In the genomic region with DNA sequence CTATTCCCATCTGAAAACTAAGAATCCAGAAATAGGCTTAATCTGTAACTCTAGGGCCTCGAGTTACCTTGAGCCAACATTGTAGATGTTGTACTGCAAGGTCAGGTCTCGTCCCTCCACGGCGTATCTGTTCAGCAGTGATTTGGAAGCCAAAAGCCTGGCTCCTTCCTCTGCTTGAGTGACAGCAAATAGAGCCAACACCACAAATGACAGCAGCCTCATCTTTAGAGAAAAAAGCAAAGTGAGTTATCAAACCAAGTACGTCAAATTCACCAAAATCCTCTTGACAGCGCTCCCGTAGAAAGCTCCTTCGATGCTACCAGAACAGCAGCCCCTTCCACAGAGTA, we compare ENCODE assay signal across 8 cellular contexts. TPM values are rescaled to one million over a fixed set of nuclear protein-coding genes. Genes with fewer than 3 reads are reported as not detected.
DNase-seq lines count a peak whose midpoint lies in the region; ATAC-seq and TF ChIP-seq lines count a peak whose summit lies in the region.

No MANE protein-coding gene starts in this region.

- TF ChIP-seq CTCF in adrenal gland (IDR thresholded peaks at IDR 0.05) (no peak), right lobe of liver (IDR thresholded peaks at IDR 0.05) (no peak), thyroid gland (IDR thresholded peaks at IDR 0.05) (no peak)

- H3K27ac ChIP-seq in adrenal gland (peak overlapping the region; percentile 35 to 91 (median 88)), right lobe of liver (peak overlapping the region in 2 of 3 donors; percentile 68 to 75), thyroid gland (peak overlapping the region in 1 of 3 donors; percentile 89)

- peak overlapping the region; percentile 96 for H3K4me3 Mint-ChIP-seq in activated T-cell treated with anti-CD3 and anti-CD28 coated beads, Interleukin-2, amount 50 U/mL, for 4 hours

- H3K27me3 ChIP-seq in adrenal gland: no peaks in the 10 kb centered on the region
- no peaks in the 10 kb centered on the region for H3K27me3 ChIP-seq in right lobe of liver
- no peaks in the 10 kb centered on the region for H3K27me3 ChIP-seq in thyroid gland

- H3K4me3 ChIP-seq in adrenal gland (peak overlapping the region in 2 of 4 donors; percentile 60 to 89), right lobe of liver (peak overlapping the region; percentile 86 to 88 (median 87)), thyroid gland (replicated peaks in 1 of 3) (peak overlapping the region; percentile 20 to 92 (median 59))

- intact Hi-C loops in adrenal gland (cut with DNase I) (no loop called here), right lobe of liver (cut with DNase I) (no loop called here), thyroid gland (cut with DNase I) (no loop called here)

- no peak for TF ChIP-seq POLR2A in adrenal gland (IDR thresholded peaks at IDR 0.05)
- TF ChIP-seq POLR2A in right lobe of liver (IDR thresholded peaks at IDR 0.05): no peak
- TF ChIP-seq POLR2A in thyroid gland (IDR thresholded peaks at IDR 0.05): no peak

- no peaks in the 10 kb centered on the region for H3K9me3 ChIP-seq in adrenal gland (replicated peaks in 1 of 3)
- H3K9me3 ChIP-seq in right lobe of liver: no peaks in the 10 kb centered on the region
- H3K9me3 ChIP-seq in thyroid gland: no peaks in the 10 kb centered on the region

- H3K4me1 Mint-ChIP-seq in activated T-cell treated with anti-CD3 and anti-CD28 coated beads, Interleukin-2, amount 50 U/mL, for 4 hours (ENCODE audit: low read depth): peaks cover 25% of the 10 kb centered on the region

- H3K9me3 Mint-ChIP-seq in activated T-cell treated with anti-CD3 and anti-CD28 coated beads, Interleukin-2, amount 50 U/mL, for 4 hours: no peaks in the 10 kb centered on the region

- H3K4me1 ChIP-seq in adrenal gland (replicated peaks in 1 of 2): peaks cover 16 to 28% of the 10 kb centered on the region in 2 donors
- peaks cover 0 to 8% (median 3%) of the 10 kb centered on the region in 4 donors for H3K4me1 ChIP-seq in right lobe of liver
- peaks cover 6 to 9% of the 10 kb centered on the region in 2 donors for H3K4me1 ChIP-seq in thyroid gland

- peaks cover 17% of the 10 kb centered on the region for H3K36me3 Mint-ChIP-seq in activated T-cell treated with anti-CD3 and anti-CD28 coated beads, Interleukin-2, amount 50 U/mL, for 4 hours (ENCODE audit: insufficient read depth)

- no peak for ATAC-seq in activated T-cell treated with anti-CD3 and anti-CD28 coated beads, Interleukin-2, amount 50 U/mL, for 4 hours
- no peak for ATAC-seq in right lobe of liver

- 26 to 42% (median 31%) methylated on average over 8 of the region's 8 CpGs for WGBS in adrenal gland, 4 donors
- WGBS in right lobe of liver (ENCODE audit: insufficient coverage, low coverage, low lambda C conversion rate, missing lambda C conversion rate): 17% methylated on average over 4 of the region's 8 CpGs
- WGBS in thyroid gland, 2 donors: 53 to 56% methylated on average over 8 of the region's 8 CpGs

- no peaks in the 10 kb centered on the region for H3K27me3 Mint-ChIP-seq in activated T-cell treated with anti-CD3 and anti-CD28 coated beads, Interleukin-2, amount 50 U/mL, for 4 hours (ENCODE audit: low read depth)

- no peak for DNase-seq in activated T-cell treated with anti-CD3 and anti-CD28 coated beads, Interleukin-2, amount 50 U/mL, for 4 hours
- DNase-seq in activated T-cell treated with anti-CD3 and anti-CD28 coated beads for 4 hours (no peak), adrenal gland (peak in 1 of 7 donors; percentile 35), right lobe of liver (no peak), thyroid gland (no peak), NCI-H2107 treated with DMSO at 0.1 percent for 48 hours (lab: John Stamatoyannopoulos, UW; ENCODE audit: unreplicated experiment) (no peak), cortex of kidney (lab: John Stamatoyannopoulos, UW) (no peak)
- DNase-seq in activated CD4-positive, alpha-beta T cell treated with anti-CD3 and anti-CD28 coated beads, Interleukin-2, amount 50 U/mL, for 1 hour: no peak

- H3K36me3 ChIP-seq in adrenal gland (replicated peaks in 1 of 2) (peaks cover 0 to 37% of the 10 kb centered on the region in 2 donors), right lobe of liver (peaks cover 0 to 41% (median 9%) of the 10 kb centered on the region in 4 donors), thyroid gland (peaks cover 11 to 16% of the 10 kb centered on the region in 2 donors)

RNA-seq across cellular contexts. Expression of gene SSR2, which starts 0.8 kb away (rescaled TPM):
- 100 to 1,000 TPM; 167 to 183 (median 173) TPM for total RNA-seq in activated T-cell treated with anti-CD3 and anti-CD28 coated beads, Interleukin-2, amount 50 U/mL, for 4 hours
- total RNA-seq in adrenal gland (100 to 1,000 TPM; 171 to 722 (median 354) TPM), right lobe of liver (100 to 1,000 TPM in 4 of 6 experiments, 10 to 100 TPM in 2; 59.5 to 227 (median 103) TPM), thyroid gland (100 to 1,000 TPM in 3 of 4 donors, 10 to 100 TPM in 1; 78.6 to 193 (median 130) TPM)
- 100 to 1,000 TPM; 164 to 724 (median 287) TPM for polyA plus RNA-seq in adrenal gland

RNA-seq across cellular contexts. Expression of gene UBQLN4, which starts 33.7 kb away (rescaled TPM):
- total RNA-seq in activated T-cell treated with anti-CD3 and anti-CD28 coated beads, Interleukin-2, amount 50 U/mL, for 4 hours: 10 to 100 TPM; 52.9 to 57.3 (median 53.7) TPM
- total RNA-seq in adrenal gland (10 to 100 TPM in 7 of 8 donors, 1 to 10 TPM in 1; 9.5 to 34.6 (median 23.3) TPM), right lobe of liver (10 to 100 TPM; 19.0 to 25.5 (median 21.0) TPM), thyroid gland (10 to 100 TPM; 10.8 to 18.8 (median 16.9) TPM)
- 10 to 100 TPM; 15.0 to 30.0 (median 27.5) TPM for polyA plus RNA-seq in adrenal gland

RNA-seq across cellular contexts. Expression of gene LAMTOR2, which starts 34.7 kb away (rescaled TPM):
- 10 to 100 TPM; 56.6 to 62.3 (median 59.2) TPM for total RNA-seq in activated T-cell treated with anti-CD3 and anti-CD28 coated beads, Interleukin-2, amount 50 U/mL, for 4 hours
- total RNA-seq in adrenal gland (100 to 1,000 TPM in 2 of 8 donors, 10 to 100 TPM in 6; 53.6 to 140 (median 83.6) TPM), right lobe of liver (10 to 100 TPM; 49.4 to 71.0 (median 60.3) TPM), thyroid gland (10 to 100 TPM; 14.7 to 76.8 (median 41.1) TPM)
- polyA plus RNA-seq in adrenal gland: 100 to 1,000 TPM in 2 of 3 donors, 10 to 100 TPM in 1; 76.0 to 216 (median 143) TPM

RNA-seq across cellular contexts. Expression of gene RAB25, which starts 41.0 kb away (rescaled TPM):
- under 1 TPM; 0.61 to 0.79 (median 0.63) TPM for total RNA-seq in activated T-cell treated with anti-CD3 and anti-CD28 coated beads, Interleukin-2, amount 50 U/mL, for 4 hours
- total RNA-seq in adrenal gland (under 1 TPM in 1 of 8 donors, not detected in 7; 0.38 TPM), right lobe of liver (1 to 10 TPM in 2 of 6 experiments, under 1 TPM in 4; 0.40 to 3.2 (median 0.77) TPM), thyroid gland (10 to 100 TPM; 65.9 to 88.0 (median 74.1) TPM)
- under 1 TPM in 2 of 3 donors, not detected in 1; 0.17 to 0.48 TPM for polyA plus RNA-seq in adrenal gland

RNA-seq across cellular contexts. Expression of gene ARHGEF2, which starts 41.6 kb away (rescaled TPM):
- 100 to 1,000 TPM; 144 to 174 (median 149) TPM for total RNA-seq in activated T-cell treated with anti-CD3 and anti-CD28 coated beads, Interleukin-2, amount 50 U/mL, for 4 hours
- total RNA-seq in adrenal gland (10 to 100 TPM; 22.3 to 41.3 (median 33.4) TPM), right lobe of liver (10 to 100 TPM in 4 of 6 experiments, 1 to 10 TPM in 2; 7.9 to 23.8 (median 13.1) TPM), thyroid gland (10 to 100 TPM; 47.4 to 80.1 (median 66.6) TPM)
- 10 to 100 TPM; 13.6 to 27.8 (median 19.9) TPM for polyA plus RNA-seq in adrenal gland
